Comparison of ENCODE assay signal across 12 cellular contexts in genomic region chr3:37129871-37130270, GRCh38.
DNase-seq lines count a peak whose midpoint lies in the region; ATAC-seq, FAIRE-seq and TF ChIP-seq lines count a peak whose summit lies in the region.
"Had no signal": no experiment of that assay in that cellular context is flagged by ENCODE, and none has a peak within 500 bp of the region (broad histone marks: within the 10 kb centered on the region; RNA-seq: fewer than 3 reads in every experiment).

No MANE protein-coding gene starts in this region.

- no peak for TF ChIP-seq POLR2A in erythroblast (IDR thresholded peaks at IDR 0.05; ENCODE audit: low read length)

- no peak for TF ChIP-seq CTCF in HFF-Myc (IDR thresholded peaks at IDR 0.05; ENCODE audit: low read depth, low read length, missing control alignments)

- peak; percentile 57 for ATAC-seq in GM18520 (IDR thresholded peaks at IDR 0.05; ENCODE audit: unreplicated experiment)

- DNase-seq in HFF-Myc (ENCODE audit: extremely low read depth, low read depth) (peak; percentile 31), NCI-H226 (peak; percentile 59), iris pigment epithelial cell (ENCODE audit: low read depth) (peak; percentile 24), erythroblast (lab: John Stamatoyannopoulos, UW) (no peak), germinal center (ENCODE audit: low spot score) (no peak), urothelium cell line (ENCODE audit: low spot score) (no peak)
- DNase-seq: activated CD8-positive, alpha-beta memory T cell treated with anti-CD3 and anti-CD28 coated beads, Interleukin-2, amount 50 U/mL, for 48 hours; naive B cell; NCI-H1930 had no signal

- H3K4me3 ChIP-seq in HFF-Myc (replicated peaks; ENCODE audit: low read depth, low read length), result no peak overlapping the region
- H3K4me3 ChIP-seq: vagina had no signal

- FAIRE-seq in urothelium cell line (lab: Jason Lieb, UNC), result no peak
- FAIRE-seq: islet of Langerhans had no signal

Comparison
In these comparisons a context has a peak if more than half of its experiments do, and no peak if none do; other contexts are left out.
1. DNase-seq: peak in HFF-Myc (single experiment), NCI-H226 (single experiment) and iris pigment epithelial cell (single experiment); none in erythroblast (0 of 2), germinal center (single experiment) and urothelium cell line (single experiment).